21 cellular contexts compared by ENCODE assay signal in the genomic region with DNA sequence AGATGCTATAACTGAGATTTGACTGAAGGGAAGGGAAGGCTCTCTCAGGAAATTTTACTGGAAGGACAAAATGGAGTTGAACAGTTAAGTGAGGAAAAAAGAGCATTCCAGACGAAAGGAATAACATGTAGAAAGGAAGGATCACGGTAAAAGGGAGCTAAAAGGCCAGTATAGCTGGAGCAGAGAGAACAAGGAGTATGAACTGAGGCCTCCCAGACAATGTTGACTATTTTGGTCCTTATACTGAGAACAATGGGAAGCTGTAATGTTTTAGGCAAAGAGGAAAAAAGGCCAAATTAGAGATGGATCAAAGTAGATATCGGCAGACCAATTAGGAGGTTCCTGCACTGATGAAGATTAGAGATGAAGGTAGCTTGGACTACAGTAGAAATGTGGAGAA. TPM values are rescaled to one million over a fixed set of nuclear protein-coding genes. Genes with fewer than 3 reads are reported as not detected.
DNase-seq lines count a peak whose midpoint lies in the region; ATAC-seq, FAIRE-seq and TF ChIP-seq lines count a peak whose summit lies in the region.
"Had no signal": no experiment of that assay in that cellular context is flagged by ENCODE, and none has a peak within 500 bp of the region (broad histone marks: within the 10 kb centered on the region; RNA-seq: fewer than 3 reads in every experiment).

No MANE protein-coding gene starts in this region.

- H3K27ac Mint-ChIP-seq in HFFc6 (peak overlapping the region; percentile 62), memory B cell (peak overlapping the region; percentile 0)

- H3K79me2 ChIP-seq in K562 (ENCODE audit: control insufficient read depth, insufficient read depth, low read length): no peaks in the 10 kb centered on the region

- H3K9ac ChIP-seq in K562 (ENCODE audit: insufficient read depth in 1 of 2, low read depth in 2 of 2, low read length in 2 of 2): no peak overlapping the region

- no peaks in the 10 kb centered on the region for H3K9me1 ChIP-seq in K562 (ENCODE audit: control insufficient read depth, insufficient read depth, low read length)

- H3K27me3 Mint-ChIP-seq in HFFc6 (ENCODE audit: insufficient read depth) (no peaks in the 10 kb centered on the region; the same call in 1 of the 2 replicates), memory B cell (no peaks in the 10 kb centered on the region)

- TF ChIP-seq POLR2A in K562 (conservative IDR thresholded peaks at IDR 0.05) (peak; percentile 44; the same call in 1 of the 2 replicates), H54 (IDR thresholded peaks at IDR 0.05; ENCODE audit: low read depth, low read length) (no peak)

- WGBS in K562 (ENCODE audit: insufficient coverage, low coverage, missing lambda C conversion rate): 82% methylated on average over 3 of the region's 3 CpGs

- DNase-seq in GM19239 (ENCODE audit: insufficient read length, low spot score): no peak
- no peak for DNase-seq in HFFc6
- no peak for DNase-seq in K562 (ENCODE audit: extremely low read depth in 1 of 4, low spot score in 3 of 4)
- DNase-seq in memory B cell (ENCODE audit: low spot score in 2 of 2): no peak
- no peak for DNase-seq in H54 (ENCODE audit: insufficient read length, low spot score)
- no peak for DNase-seq in T1000 (lab: John Stamatoyannopoulos, UW)
- DNase-seq: BE2C; EL; GF-D8; KBM-7; NCI-H1105 treated with DMSO at 0.1 percent for 48 hours; NCI-H2029 treated with DMSO at 0.1 percent for 48 hours; NCI-H226; NCI-H510A treated with DMSO at 0.1 percent for 48 hours; NCI-H774; NK-92 treated with Interleukin-12 subunit alpha and Interleukin-12 subunit beta, amount 100 ng/mL, for 24 hours; SHP77 treated with DMSO at 0.1 percent for 48 hours had no signal

- H3K36me3 Mint-ChIP-seq in HFFc6 (ENCODE audit: low read depth): peaks cover 50% of the 10 kb centered on the region
- peaks cover 36% of the 10 kb centered on the region for H3K36me3 Mint-ChIP-seq in memory B cell

- FAIRE-seq in GM19239 (lab: Jason Lieb, UNC) (peak; percentile 26), K562 (lab: Jason Lieb, UNC) (no peak), H54 (lab: Jason Lieb, UNC) (no peak)
- FAIRE-seq: D721Med had no signal

- ATAC-seq in K562 (no peak), memory B cell (ENCODE audit: low read depth) (no peak), GM18511 (IDR thresholded peaks at IDR 0.05; ENCODE audit: unreplicated experiment) (no peak), HG02852 (IDR thresholded peaks at IDR 0.05; ENCODE audit: unreplicated experiment) (no peak)

- H3K9me3 ChIP-seq in K562 (replicated peaks; ENCODE audit: control insufficient read depth, insufficient read depth, low read depth, low read length): no peaks in the 10 kb centered on the region
- H3K9me3 ChIP-seq: BE2C had no signal

- POLR2A ChIA-PET in K562 (lab: Yijun Ruan, JAX): no interaction called here

- no peak overlapping the region for H2AFZ ChIP-seq in K562 (ENCODE audit: low read depth, low read length)

- peaks cover 44% of the 10 kb centered on the region for H3K4me1 Mint-ChIP-seq in HFFc6 (ENCODE audit: low read depth)
- no peaks in the 10 kb centered on the region for H3K4me1 Mint-ChIP-seq in memory B cell

- in situ Hi-C loops in K562 (cut with MboI): no loop called here

- TF ChIP-seq EP300 in K562 (IDR thresholded peaks at IDR 0.05; ENCODE audit: low read length): no peak

- H4K20me1 ChIP-seq in K562 (replicated peaks; ENCODE audit: control insufficient read depth, insufficient read depth, low read length): no peaks in the 10 kb centered on the region

- no peaks in the 10 kb centered on the region for H3K4me1 ChIP-seq in K562 (replicated peaks in 1 of 2; ENCODE audit: control insufficient read depth in 2 of 2, insufficient read depth in 2 of 2, low read length in 2 of 2)
- H3K4me1 ChIP-seq: BE2C had no signal

- CTCF ChIA-PET in K562 (lab: Yijun Ruan, JAX; ENCODE audit: low intra/inter-chr PET ratio): no interaction called here

- intact Hi-C loops in K562 (cut with micrococcal nuclease): no loop called here

- no peak for TF ChIP-seq CTCF in HFFc6 (IDR thresholded peaks at IDR 0.05)
- TF ChIP-seq CTCF in K562 (IDR thresholded peaks at IDR 0.05 in 2 of 3, conservative IDR thresholded peaks at IDR 0.05 in 1 of 3; ENCODE audit: insufficient read depth in 2 of 3, low read depth in 1 of 3, low read length in 3 of 3): no peak

- no peaks in the 10 kb centered on the region for H3K27me3 ChIP-seq in K562 (ENCODE audit: control insufficient read depth in 2 of 2, insufficient read depth in 2 of 2, low read length in 2 of 2)
- H3K27me3 ChIP-seq: BE2C had no signal

- peaks cover 88% of the 10 kb centered on the region for H3K36me3 ChIP-seq in K562 (ENCODE audit: control insufficient read depth, insufficient read depth, low read length)

- peaks cover 3% of the 10 kb centered on the region; the same call in 1 of the 2 replicates for H3K9me3 Mint-ChIP-seq in HFFc6
- H3K9me3 Mint-ChIP-seq in memory B cell: no peaks in the 10 kb centered on the region

- no peak overlapping the region for H3K4me3 ChIP-seq in K562

- H3K4me2 ChIP-seq in K562 (ENCODE audit: insufficient read depth, low read length): no peak overlapping the region

- H3K27ac ChIP-seq in K562 (ENCODE audit: extremely low read depth, low read depth, low read length): no peak overlapping the region
- H3K27ac ChIP-seq: RWPE1 had no signal

- no peak overlapping the region for H3K4me3 Mint-ChIP-seq in HFFc6
- H3K4me3 Mint-ChIP-seq in memory B cell: no peak overlapping the region

- BruUV-seq in K562 (replicated peaks; lab: Mats Ljungman, UMichigan): no TSS peak

- no peak for TF ChIP-seq RAD21 in K562 (CRISPR knock-in tag; conservative IDR thresholded peaks at IDR 0.05 in 1 of 2, IDR thresholded peaks at IDR 0.05 in 1 of 2)

TF ChIP-seq in K562, 482 proteins besides CTCF, POLR2A, EP300 and RAD21:
- TF ChIP-seq SUPT5H (IDR thresholded peaks at IDR 0.05): peak; percentile 42; the same call in 1 of the 2 replicates
- TF ChIP-seq KDM2B (CRISPR knock-in tag; IDR thresholded peaks at IDR 0.05): no peak

RNA-seq across cellular contexts. Expression of gene SCD5, which starts 26.8 kb away (rescaled TPM):
- total RNA-seq in HFFc6 (2021; fragmentation: NEBNext Ultra II Directional; extraction: Animal tissue kit (Norgen Biotek cat#: 25700)): 10 to 100 TPM; 28.4 to 36.4 (median 32.0) TPM
- not detected in 2 replicates for total RNA-seq in K562 (2011; cell fraction: chromatin; rRNA removed; ENCODE audit: low replicate concordance)
- total RNA-seq in K562 (2011; cell fraction: nucleolus; rRNA removed): not detected in 2 replicates
- not detected in 2 replicates for total RNA-seq in K562 (2011; cell fraction: nucleoplasm; rRNA removed)
- total RNA-seq in K562 (2014; rRNA removed) (not detected in 2 replicates), K562 (2014; rRNA removed; fragmentation: Illumina TruSeq; extraction: Trizol) (0.04 TPM in 1 of 2 replicates, not detected in the other), K562 (2015; rRNA removed; fragmentation: Illumina TruSeq; extraction: Trizol) (not detected in 2 replicates), K562 (2021) (0.18 and 0.20 TPM in 2 replicates)
- polyA plus RNA-seq in K562 (2011; rRNA removed) (0.03 and 0.04 TPM in 2 replicates), K562 (2014; fragmentation: Illumina TruSeq; extraction: Trizol) (not detected in 2 replicates), K562 (2014; fragmentation: Nextera tagmentation; extraction: Ambion mirVana) (under 1 TPM in 1 of 2 experiments, not detected in 1; 0.01 TPM), K562 (2014; rRNA removed) (not detected in 2 replicates)
- polyA plus RNA-seq in K562 (2011; cell fraction: cytosol; rRNA removed): 0.09 TPM in 1 of 2 replicates, not detected in the other
- polyA plus RNA-seq in K562 (2011; cell fraction: nucleus; rRNA removed): not detected in 2 replicates
- not detected in 2 replicates for polyA plus RNA-seq in K562 (2012)
- polyA minus RNA-seq in K562 (2011; rRNA and poly(A)+ RNA removed): 0.06 TPM in 1 of 2 replicates, not detected in the other
- not detected in 2 replicates for polyA minus RNA-seq in K562 (2011; cell fraction: cytosol; rRNA and poly(A)+ RNA removed)
- 0.13 TPM in 1 of 2 replicates, not detected in the other for polyA minus RNA-seq in K562 (2011; cell fraction: nucleus; rRNA and poly(A)+ RNA removed)

Comparison
In these comparisons a context has a peak if more than half of its experiments do, and no peak if none do; other contexts are left out.
1. RNA of gene SCD5, which starts 26.8 kb away (total RNA-seq): 28.4 to 36.4 TPM in HFFc6; 0.04 to 0.20 TPM in K562; every median in the first group is over 10 times any median in the second.